ENCODE assay signal across 16 cellular contexts in genomic region chr11:60314607-60315321, GRCh38. TPM values are rescaled to one million over a fixed set of nuclear protein-coding genes. Genes with fewer than 3 reads are reported as not detected.
"Had no signal": no experiment of that assay in that cellular context is flagged by ENCODE, and none has a peak within 500 bp of the region (broad histone marks: within the 10 kb centered on the region; RNA-seq: fewer than 3 reads in every experiment).

No MANE protein-coding gene starts in this region.

- H3K4me1 Mint-ChIP-seq: activated naive CD4-positive, alpha-beta T cell treated with anti-CD3 and anti-CD28 coated beads, Interleukin-2, amount 50 U/mL, for 24 hours; stimulated activated effector memory CD8-positive, alpha-beta T cell treated with anti-CD3 and anti-CD28 coated beads, Interleukin-12 subunit alpha, Interleukin-12 subunit beta, amount 100 ng/mL, for 72 hours had no signal

- DNase-seq: activated CD4-positive, alpha-beta T cell treated with anti-CD3 and anti-CD28 coated beads for 48 hours; activated CD8-positive, alpha-beta T cell treated with anti-CD3 and anti-CD28 coated beads for 36 hours; activated effector memory CD4-positive, alpha-beta T cell treated with Interleukin-2 at 50 U/mL for 16 hours; activated T-cell treated with anti-CD3 and anti-CD28 coated beads, Interleukin-2, amount 50 U/mL, for 4 hours; esophagus squamous epithelium; ovary; thyroid gland; uterus had no signal

- H3K36me3 ChIP-seq: cardiac muscle cell, esophagus squamous epithelium, ovary, thyroid gland, uterus had no signal

- ATAC-seq: activated CD8-positive, alpha-beta T cell treated with anti-CD3 and anti-CD28 coated beads for 36 hours; activated T-cell treated with anti-CD3 and anti-CD28 coated beads, Interleukin-2, amount 50 U/mL, for 4 hours; stimulated activated effector memory CD8-positive, alpha-beta T cell treated with anti-CD3 and anti-CD28 coated beads, Interleukin-12 subunit alpha, Interleukin-12 subunit beta, amount 100 ng/mL, for 72 hours had no signal

- H3K36me3 Mint-ChIP-seq: activated naive CD4-positive, alpha-beta T cell treated with anti-CD3 and anti-CD28 coated beads, Interleukin-2, amount 50 U/mL, for 24 hours; stimulated activated effector memory CD8-positive, alpha-beta T cell treated with anti-CD3 and anti-CD28 coated beads, Interleukin-12 subunit alpha, Interleukin-12 subunit beta, amount 100 ng/mL, for 72 hours had no signal

- H3K4me3 ChIP-seq: cardiac muscle cell, esophagus squamous epithelium, hepatocyte, ovary, thyroid gland, uterus had no signal

- H3K27ac Mint-ChIP-seq: activated CD8-positive, alpha-beta T cell treated with anti-CD3 and anti-CD28 coated beads for 36 hours; activated naive CD4-positive, alpha-beta T cell treated with anti-CD3 and anti-CD28 coated beads, Interleukin-2, amount 50 U/mL, for 24 hours; stimulated activated effector memory CD8-positive, alpha-beta T cell treated with anti-CD3 and anti-CD28 coated beads, Interleukin-12 subunit alpha, Interleukin-12 subunit beta, amount 100 ng/mL, for 72 hours had no signal

- H3K27me3 ChIP-seq: cardiac muscle cell, esophagus squamous epithelium, hepatocyte, ovary, thyroid gland, uterus had no signal

- H3K27ac ChIP-seq: cardiac muscle cell, esophagus squamous epithelium, hepatocyte, ovary, thyroid gland, uterus had no signal

- H3K4me3 Mint-ChIP-seq: activated CD8-positive, alpha-beta T cell treated with anti-CD3 and anti-CD28 coated beads for 36 hours; activated naive CD4-positive, alpha-beta T cell treated with anti-CD3 and anti-CD28 coated beads, Interleukin-2, amount 50 U/mL, for 24 hours; activated T-cell treated with anti-CD3 and anti-CD28 coated beads, Interleukin-2, amount 50 U/mL, for 4 hours; neural crest cell; stimulated activated effector memory CD8-positive, alpha-beta T cell treated with anti-CD3 and anti-CD28 coated beads, Interleukin-12 subunit alpha, Interleukin-12 subunit beta, amount 100 ng/mL, for 72 hours had no signal

- H3K4me1 ChIP-seq: esophagus squamous epithelium, thyroid gland, uterus had no signal

- H3K9me3 ChIP-seq: ovary, thyroid gland, uterus had no signal

- H3K79me2 ChIP-seq: hepatocyte had no signal

- H2AFZ ChIP-seq: hepatocyte had no signal

- H3K4me2 ChIP-seq: hepatocyte had no signal

RNA-seq across cellular contexts. Expression of gene MS4A6E, which starts 12.3 kb away (rescaled TPM):
- total RNA-seq: activated CD8-positive, alpha-beta T cell treated with anti-CD3 and anti-CD28 coated beads for 36 hours; activated T-cell treated with anti-CD3 and anti-CD28 coated beads, Interleukin-2, amount 50 U/mL, for 4 hours; cardiac muscle cell; esophagus squamous epithelium; fibroblast of villous mesenchyme; glomerular endothelial cell; hepatocyte; myocyte; neural crest cell; thyroid gland; uterus had no signal

RNA-seq across cellular contexts. Expression of gene MS4A4A, which starts 34.3 kb away (rescaled TPM):
- total RNA-seq: activated CD8-positive, alpha-beta T cell treated with anti-CD3 and anti-CD28 coated beads for 36 hours; activated T-cell treated with anti-CD3 and anti-CD28 coated beads, Interleukin-2, amount 50 U/mL, for 4 hours; cardiac muscle cell; fibroblast of villous mesenchyme; glomerular endothelial cell; myocyte; neural crest cell had no signal
